In the genomic region with DNA sequence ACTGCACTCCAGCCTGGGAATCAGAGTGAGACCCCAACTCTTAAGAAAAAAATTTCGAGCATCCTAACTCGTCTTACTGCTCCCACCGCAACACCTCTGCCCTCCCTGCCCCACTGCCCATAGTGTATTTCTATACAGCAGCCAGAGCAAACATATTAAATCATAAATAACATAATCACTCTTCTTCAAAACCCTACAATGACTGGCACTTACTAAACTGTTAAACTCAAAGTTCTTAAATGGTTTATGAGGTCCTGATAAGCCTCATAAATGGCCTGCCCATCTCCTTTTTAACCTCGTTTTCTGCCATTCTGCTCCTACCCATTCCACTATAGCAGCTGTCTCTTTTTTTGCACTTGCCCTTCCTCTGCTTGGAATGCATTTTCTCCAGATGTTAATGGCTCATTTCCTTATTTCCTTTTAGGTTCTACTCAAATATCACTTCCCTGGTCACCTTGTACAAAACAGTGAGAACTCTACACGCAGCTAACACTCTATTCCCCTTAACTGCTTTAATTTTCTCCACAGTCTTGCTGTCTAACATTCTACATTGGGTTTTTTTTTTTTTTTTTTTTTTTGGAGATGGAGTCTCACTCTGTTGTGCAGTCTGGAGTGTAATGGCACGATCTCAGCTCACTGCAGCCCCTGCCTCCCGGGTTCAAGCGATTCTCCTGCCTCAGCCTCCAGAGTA, we compare ENCODE assay signal across 16 cellular contexts. TPM values are rescaled to one million over a fixed set of nuclear protein-coding genes. Genes with fewer than 3 reads are reported as not detected.
DNase-seq lines count a peak whose midpoint lies in the region; ATAC-seq and TF ChIP-seq lines count a peak whose summit lies in the region.
"Had no signal": no experiment of that assay in that cellular context is flagged by ENCODE, and none has a peak within 500 bp of the region (broad histone marks: within the 10 kb centered on the region; RNA-seq: fewer than 3 reads in every experiment).

No MANE protein-coding gene starts in this region.

- peak overlapping the region in 5 of 8 donors; percentile 0 to 69 (median 47) for H3K27ac Mint-ChIP-seq in CD8-positive, alpha-beta memory T cell
- H3K27ac Mint-ChIP-seq in endothelial cell (ENCODE audit: unreplicated experiment) (peak overlapping the region; percentile 50), nephron progenitor cell (peak overlapping the region; percentile 7)
- H3K27ac Mint-ChIP-seq: CD14-positive monocyte had no signal

- POLR2A ChIA-PET in CD8-positive, alpha-beta memory T cell (lab: Charles Lee), result interaction anchor here (0.6 kb wide), 1 partner anchor 34 kb away, joined by 4 read pairs; no protein-coding TSS in a partner anchor

- H3K4me1 Mint-ChIP-seq in CD8-positive, alpha-beta memory T cell, result peaks cover 82 to 94% (median 93%) of the 10 kb centered on the region in 3 donors
- H3K4me1 Mint-ChIP-seq in endothelial cell (ENCODE audit: unreplicated experiment), result peaks cover 58% of the 10 kb centered on the region
- H3K4me1 Mint-ChIP-seq in nephron progenitor cell, result peaks cover 38% of the 10 kb centered on the region

- H3K27me3 Mint-ChIP-seq in CD8-positive, alpha-beta memory T cell, result no peaks in the 10 kb centered on the region
- H3K27me3 Mint-ChIP-seq in endothelial cell (ENCODE audit: unreplicated experiment) (no peaks in the 10 kb centered on the region), nephron progenitor cell (ENCODE audit: low read depth, poor library complexity) (no peaks in the 10 kb centered on the region)

- H3K36me3 Mint-ChIP-seq in CD8-positive, alpha-beta memory T cell, result no peaks in the 10 kb centered on the region
- H3K36me3 Mint-ChIP-seq in endothelial cell (ENCODE audit: low read depth, unreplicated experiment) (peaks cover 7% of the 10 kb centered on the region), nephron progenitor cell (ENCODE audit: low read depth) (no peaks in the 10 kb centered on the region)
- H3K36me3 Mint-ChIP-seq: CD14-positive monocyte had no signal

- H3K9me3 ChIP-seq in CD8-positive, alpha-beta memory T cell (ENCODE audit: low read length), result no peaks in the 10 kb centered on the region
- H3K9me3 ChIP-seq in RWPE2 (ENCODE audit: severe bottlenecking), result no peaks in the 10 kb centered on the region
- H3K9me3 ChIP-seq: SJCRH30 had no signal

- CTCF ChIA-PET in CD8-positive, alpha-beta memory T cell (lab: Charles Lee), result no interaction called here

- peak overlapping the region in 2 of 7 donors; percentile 5 to 9 for H3K4me3 Mint-ChIP-seq in CD8-positive, alpha-beta memory T cell
- H3K4me3 Mint-ChIP-seq in endothelial cell (ENCODE audit: unreplicated experiment), result peak overlapping the region; percentile 13
- H3K4me3 Mint-ChIP-seq in nephron progenitor cell, result no peak overlapping the region
- H3K4me3 Mint-ChIP-seq: CD14-positive monocyte had no signal

- no peaks in the 10 kb centered on the region for H3K27me3 ChIP-seq in CD8-positive, alpha-beta memory T cell (ENCODE audit: insufficient read depth, low read length, poor library complexity, severe bottlenecking)
- no peaks in the 10 kb centered on the region for H3K27me3 ChIP-seq in RWPE2 (ENCODE audit: insufficient read depth, poor library complexity, severe bottlenecking)
- H3K27me3 ChIP-seq: SJCRH30 had no signal

- ATAC-seq in RWPE2 (ENCODE audit: low read depth) (0 out of 3 replicates have a peak, but pooled peaks have one; percentile 11), Right ventricle myocardium superior (ENCODE audit: poor library complexity) (no peak), HG03025 (IDR thresholded peaks at IDR 0.05; ENCODE audit: low FRiP score, unreplicated experiment) (no peak)

- intact Hi-C loops in Right ventricle myocardium superior (cut with DNase I), result no loop called here

- no peaks in the 10 kb centered on the region for H3K9me3 Mint-ChIP-seq in CD8-positive, alpha-beta memory T cell
- H3K9me3 Mint-ChIP-seq in endothelial cell (ENCODE audit: unreplicated experiment) (no peaks in the 10 kb centered on the region), nephron progenitor cell (no peaks in the 10 kb centered on the region)
- H3K9me3 Mint-ChIP-seq: CD14-positive monocyte had no signal

- TF ChIP-seq CTCF in RWPE2 (IDR thresholded peaks at IDR 0.05; ENCODE audit: poor library complexity, severe bottlenecking) (no peak), endothelial cell (IDR thresholded peaks at IDR 0.05; ENCODE audit: unreplicated experiment) (no peak), nephron progenitor cell (IDR thresholded peaks at IDR 0.05) (no peak)

- no peak overlapping the region for H3K4me3 ChIP-seq in CD8-positive, alpha-beta memory T cell (ENCODE audit: low read length)
- no peak overlapping the region for H3K4me3 ChIP-seq in RWPE2 (ENCODE audit: severe bottlenecking)
- H3K4me3 ChIP-seq: SJCRH30 had no signal

- no peak overlapping the region for H3K27ac ChIP-seq in CD8-positive, alpha-beta memory T cell (ENCODE audit: low read depth, low read length)
- H3K27ac ChIP-seq in RWPE2 (ENCODE audit: poor library complexity, severe bottlenecking), result no peak overlapping the region
- H3K27ac ChIP-seq: HL-60, SJCRH30 had no signal

- H3K36me3 ChIP-seq in CD8-positive, alpha-beta memory T cell (ENCODE audit: insufficient read depth, low read length), result no peaks in the 10 kb centered on the region
- H3K36me3 ChIP-seq in RWPE2 (ENCODE audit: low read depth), result no peaks in the 10 kb centered on the region; the same call in 1 of the 2 replicates
- H3K36me3 ChIP-seq: SJCRH30 had no signal

- no peak for DNase-seq in CD8-positive, alpha-beta memory T cell
- DNase-seq in RWPE2 (ENCODE audit: low spot score) (no peak), endothelial cell (ENCODE audit: low spot score) (no peak), nephron progenitor cell (no peak), Right ventricle myocardium superior (no peak), glomerular visceral epithelial cell (ENCODE audit: extremely low spot score) (no peak), NCI-H2196 (lab: John Stamatoyannopoulos, UW; ENCODE audit: unreplicated experiment) (no peak)
- DNase-seq: AML-193, Calu3, NCI-H187 treated with DMSO at 0.1 percent for 48 hours, NCI-H446 treated with DMSO at 0.1 percent for 48 hours, OCI-M1 had no signal

- peaks cover 80% of the 10 kb centered on the region for H3K4me1 ChIP-seq in CD8-positive, alpha-beta memory T cell (ENCODE audit: insufficient read depth, low read length)
- H3K4me1 ChIP-seq in RWPE2 (ENCODE audit: insufficient read depth, poor library complexity, severe bottlenecking), result peaks cover 8% of the 10 kb centered on the region

RNA-seq across cellular contexts. Expression of a gene that starts 45.2 kb away (rescaled TPM):
- total RNA-seq in CD8-positive, alpha-beta memory T cell, result 10 to 100 TPM; 34.6 to 36.0 TPM
- polyA plus RNA-seq in CD8-positive, alpha-beta memory T cell, result 40.0 TPM
- total RNA-seq in endothelial cell (ENCODE audit: unreplicated experiment), result 112 TPM
- total RNA-seq in Right ventricle myocardium superior, result 15.6 TPM
